25 cellular contexts compared by ENCODE assay signal in the genomic region with DNA sequence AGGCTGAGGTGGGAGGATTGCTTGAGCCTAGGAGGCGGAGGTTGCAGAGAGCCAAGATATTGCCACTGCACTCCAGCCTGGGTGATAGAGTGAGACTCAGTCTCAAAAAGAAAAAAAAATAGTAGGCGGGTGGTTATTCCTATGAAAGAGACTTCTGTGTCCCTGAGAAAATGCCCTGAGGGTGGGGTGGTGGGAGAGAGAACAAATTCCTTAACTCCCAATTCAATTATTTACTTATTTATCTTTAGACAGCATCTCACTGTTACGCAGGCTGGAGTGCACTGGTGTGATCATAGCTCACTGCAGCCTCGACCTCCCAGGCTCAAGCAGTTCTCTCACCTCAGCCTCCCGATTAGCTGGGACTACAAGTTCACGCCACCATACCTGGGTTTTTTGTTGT. TPM values are rescaled to one million over a fixed set of nuclear protein-coding genes. Genes with fewer than 3 reads are reported as not detected.
DNase-seq lines count a peak whose midpoint lies in the region; ATAC-seq, FAIRE-seq and TF ChIP-seq lines count a peak whose summit lies in the region.
"Had no signal": no experiment of that assay in that cellular context is flagged by ENCODE, and none has a peak within 500 bp of the region (broad histone marks: within the 10 kb centered on the region; RNA-seq: fewer than 3 reads in every experiment).

No MANE protein-coding gene starts in this region.

- H3K27ac ChIP-seq in mammary epithelial cell (ENCODE audit: insufficient read depth, low read depth, low read length) = no peak overlapping the region
- H3K27ac ChIP-seq in breast epithelium = no peak overlapping the region
- H3K27ac ChIP-seq in K562 (ENCODE audit: extremely low read depth, low read depth, low read length) = no peak overlapping the region
- H3K27ac ChIP-seq: 22Rv1; BLaER1 treated with 17β-estradiol and CSF1 and Interleukin-3, amounts not matched to agents 10 nM and 100 nM had no signal

- TF ChIP-seq RAD21 in K562 (CRISPR knock-in tag; conservative IDR thresholded peaks at IDR 0.05 in 1 of 2, IDR thresholded peaks at IDR 0.05 in 1 of 2) = no peak

- H3K4me1 ChIP-seq in mammary epithelial cell (ENCODE audit: insufficient read depth, low read length) (no peaks in the 10 kb centered on the region), breast epithelium (no peaks in the 10 kb centered on the region), K562 (replicated peaks in 1 of 2; ENCODE audit: control insufficient read depth in 2 of 2, insufficient read depth in 2 of 2, low read length in 2 of 2) (peaks cover 2 to 10% of the 10 kb centered on the region in 2 experiments; a peak in 4 of 5 replicates)
- H3K4me1 ChIP-seq: BE2C, HAP-1 had no signal

- BruUV-seq in mammary epithelial cell (replicated peaks; lab: Mats Ljungman, UMichigan) = no TSS peak
- BruUV-seq in K562 (replicated peaks; lab: Mats Ljungman, UMichigan) = no TSS peak

- H3K9me3 Mint-ChIP-seq in activated CD4-positive, alpha-beta T cell treated with anti-CD3 and anti-CD28 coated beads for 36 hours (ENCODE audit: low read depth) = no peaks in the 10 kb centered on the region
- H3K9me3 Mint-ChIP-seq: CD4-positive, alpha-beta T cell; CD8-positive, alpha-beta memory T cell had no signal

- no peak for FAIRE-seq in K562 (lab: Jason Lieb, UNC)
- FAIRE-seq: A204.1, GM12892, H54 had no signal

- no peak overlapping the region for H2AFZ ChIP-seq in mammary epithelial cell (ENCODE audit: low read depth, low read length)
- H2AFZ ChIP-seq in K562 (ENCODE audit: low read depth, low read length) = 0 out of 2 replicates have a peak overlapping the region, but pooled peaks have one; percentile 0

- WGBS in mammary epithelial cell (ENCODE audit: low coverage, missing lambda C conversion rate) = 44% methylated on average over 5 of the region's 6 CpGs
- 44% methylated on average over 6 of the region's 6 CpGs for WGBS in K562 (ENCODE audit: insufficient coverage, low coverage, missing lambda C conversion rate)

- intact Hi-C loops in mammary epithelial cell (cut with micrococcal nuclease) (no loop called here), breast epithelium (cut with DNase I; ENCODE audit: low total_unique reads) (no loop called here), K562 (cut with micrococcal nuclease) (no loop called here)
- intact Hi-C loops in activated CD4-positive, alpha-beta T cell treated with anti-CD3 and anti-CD28 coated beads for 36 hours (cut with DNase I, micrococcal nuclease) = no loop called here

- DNase-seq in mammary epithelial cell (peak; percentile 31), breast epithelium (ENCODE audit: low spot score in 2 of 2) (no peak), M059J (ENCODE audit: low read depth) (peak; percentile 16), K562 (ENCODE audit: extremely low read depth in 1 of 4, low spot score in 3 of 4) (no peak), left kidney (ENCODE audit: low read depth, low spot score) (peak; percentile 53), NCI-H2196 treated with DMSO at 0.1 percent for 48 hours (lab: John Stamatoyannopoulos, UW; ENCODE audit: unreplicated experiment) (no peak), NCI-H446 (lab: John Stamatoyannopoulos, UW) (no peak)
- no peak for DNase-seq in activated CD4-positive, alpha-beta T cell treated with anti-CD3 and anti-CD28 coated beads for 36 hours
- DNase-seq: AML-193; BE2C; Calu3; CD4-positive, alpha-beta T cell; CD8-positive, alpha-beta memory T cell; COR-L47; DMS53; DMS79 treated with DMSO at 0.1 percent for 48 hours; GF-D8; GOT3 had no signal

- H3K9ac ChIP-seq in mammary epithelial cell (ENCODE audit: insufficient read depth, low read length) = no peak overlapping the region
- no peak overlapping the region for H3K9ac ChIP-seq in K562 (ENCODE audit: insufficient read depth in 1 of 2, low read depth in 2 of 2, low read length in 2 of 2)
- H3K9ac ChIP-seq: BLaER1 treated with 17β-estradiol and CSF1 and Interleukin-3, amounts not matched to agents 10 nM and 100 nM had no signal

- H3K4me3 ChIP-seq in mammary epithelial cell (replicated peaks in 1 of 3; ENCODE audit: insufficient read depth in 1 of 3, low read depth in 2 of 3, low read length in 3 of 3) (no peak overlapping the region), breast epithelium (no peak overlapping the region), K562 (no peak overlapping the region)
- H3K4me3 ChIP-seq: BLaER1 treated with 17β-estradiol and CSF1 and Interleukin-3, amounts not matched to agents 10 nM and 100 nM; HAP-1 had no signal

- TF ChIP-seq CTCF in mammary epithelial cell (conservative IDR thresholded peaks at IDR 0.05 in 1 of 2, IDR thresholded peaks at IDR 0.05 in 1 of 2; ENCODE audit: extremely low read depth in 1 of 2, insufficient read depth in 1 of 2, low read depth in 1 of 2, low read length in 2 of 2) = no peak
- no peak for TF ChIP-seq CTCF in breast epithelium (IDR thresholded peaks at IDR 0.05)
- no peak for TF ChIP-seq CTCF in K562 (IDR thresholded peaks at IDR 0.05 in 2 of 3, conservative IDR thresholded peaks at IDR 0.05 in 1 of 3; ENCODE audit: insufficient read depth in 2 of 3, low read depth in 1 of 3, low read length in 3 of 3)

- TF ChIP-seq POLR2A in breast epithelium (IDR thresholded peaks at IDR 0.05) = no peak
- no peak for TF ChIP-seq POLR2A in K562 (conservative IDR thresholded peaks at IDR 0.05)

- H3K4me2 ChIP-seq in mammary epithelial cell (ENCODE audit: insufficient read depth, low read depth, low read length) (no peak overlapping the region), K562 (ENCODE audit: insufficient read depth, low read length) (no peak overlapping the region)
- H3K4me2 ChIP-seq: BLaER1 treated with 17β-estradiol and CSF1 and Interleukin-3, amounts not matched to agents 10 nM and 100 nM had no signal

- H3K4me1 Mint-ChIP-seq in activated CD4-positive, alpha-beta T cell treated with anti-CD3 and anti-CD28 coated beads for 36 hours = peaks cover 3% of the 10 kb centered on the region

- no peaks in the 10 kb centered on the region for H3K79me2 ChIP-seq in mammary epithelial cell (ENCODE audit: insufficient read depth, low read length)
- no peaks in the 10 kb centered on the region for H3K79me2 ChIP-seq in K562 (ENCODE audit: control insufficient read depth, insufficient read depth, low read length)

- H3K36me3 ChIP-seq in mammary epithelial cell (ENCODE audit: insufficient read depth, low read length) (no peaks in the 10 kb centered on the region), breast epithelium (no peaks in the 10 kb centered on the region), K562 (ENCODE audit: control insufficient read depth, insufficient read depth, low read length) (no peaks in the 10 kb centered on the region)
- H3K36me3 ChIP-seq: BE2C; BLaER1 treated with 17β-estradiol and CSF1 and Interleukin-3, amounts not matched to agents 10 nM and 100 nM; HAP-1 had no signal

- H3K4me3 Mint-ChIP-seq in activated CD4-positive, alpha-beta T cell treated with anti-CD3 and anti-CD28 coated beads for 36 hours = no peak overlapping the region
- H3K4me3 Mint-ChIP-seq: CD14-positive monocyte; CD4-positive, alpha-beta T cell; CD8-positive, alpha-beta memory T cell had no signal

- no peaks in the 10 kb centered on the region for H4K20me1 ChIP-seq in mammary epithelial cell (ENCODE audit: insufficient read depth, low read length)
- no peaks in the 10 kb centered on the region for H4K20me1 ChIP-seq in K562 (replicated peaks; ENCODE audit: control insufficient read depth, insufficient read depth, low read length)
- H4K20me1 ChIP-seq: BLaER1 treated with 17β-estradiol and CSF1 and Interleukin-3, amounts not matched to agents 10 nM and 100 nM had no signal

- no peak overlapping the region for H3K27ac Mint-ChIP-seq in activated CD4-positive, alpha-beta T cell treated with anti-CD3 and anti-CD28 coated beads for 36 hours
- H3K27ac Mint-ChIP-seq: CD14-positive monocyte; CD4-positive, alpha-beta T cell; CD8-positive, alpha-beta memory T cell had no signal

- H3K9me3 ChIP-seq in mammary epithelial cell (replicated peaks; ENCODE audit: insufficient read depth, low read length) = no peaks in the 10 kb centered on the region
- no peaks in the 10 kb centered on the region for H3K9me3 ChIP-seq in breast epithelium
- H3K9me3 ChIP-seq in K562 (replicated peaks; ENCODE audit: control insufficient read depth, insufficient read depth, low read depth, low read length) = 0 out of 2 replicates have a peak, but pooled peaks cover 1% of the 10 kb centered on the region
- H3K9me3 ChIP-seq: BE2C; BLaER1 treated with 17β-estradiol and CSF1 and Interleukin-3, amounts not matched to agents 10 nM and 100 nM; HAP-1 had no signal

- H3K9me1 ChIP-seq in K562 (ENCODE audit: control insufficient read depth, insufficient read depth, low read length) = no peaks in the 10 kb centered on the region

- in situ Hi-C loops in mammary epithelial cell (cut with MboI; ENCODE audit: low sequenced_read_pairs in 2 of 2) = no loop called here
- in situ Hi-C loops in K562 (cut with MboI) = no loop called here

- POLR2A ChIA-PET in K562 (lab: Yijun Ruan, JAX) = interaction anchor here (0.6 to 2.8 kb wide), 4 partner anchors 10 to 15 kb away, joined by 3 to 16 read pairs (median 4); a partner anchor contains a TSS
- POLR2A ChIA-PET in activated CD4-positive, alpha-beta T cell treated with anti-CD3 and anti-CD28 coated beads for 36 hours (lab: Charles Lee) = no interaction called here

- TF ChIP-seq EP300 in K562 (IDR thresholded peaks at IDR 0.05; ENCODE audit: low read length) = no peak

- CTCF ChIA-PET in mammary epithelial cell (lab: Charles Lee; ENCODE audit: low non-redundant PET) = interaction anchor here (0.5 kb wide), 1 partner anchor 8 kb away, joined by 7 read pairs; no protein-coding TSS in a partner anchor
- CTCF ChIA-PET in K562 (lab: Yijun Ruan, JAX; ENCODE audit: low intra/inter-chr PET ratio) = no interaction called here
- CTCF ChIA-PET in activated CD4-positive, alpha-beta T cell treated with anti-CD3 and anti-CD28 coated beads for 36 hours (lab: Charles Lee) = interaction anchor here (0.8 to 1.3 kb wide), 2 partner anchors 12 to 177 kb away, joined by 3 read pairs; a partner anchor contains a TSS

- no peaks in the 10 kb centered on the region for H3K27me3 Mint-ChIP-seq in activated CD4-positive, alpha-beta T cell treated with anti-CD3 and anti-CD28 coated beads for 36 hours
- H3K27me3 Mint-ChIP-seq: CD4-positive, alpha-beta T cell; CD8-positive, alpha-beta memory T cell had no signal

- no peak for ATAC-seq in K562
- no peak for ATAC-seq in activated CD4-positive, alpha-beta T cell treated with anti-CD3 and anti-CD28 coated beads for 36 hours

- no peaks in the 10 kb centered on the region for H3K36me3 Mint-ChIP-seq in activated CD4-positive, alpha-beta T cell treated with anti-CD3 and anti-CD28 coated beads for 36 hours (ENCODE audit: low read depth)
- H3K36me3 Mint-ChIP-seq: CD14-positive monocyte; CD8-positive, alpha-beta memory T cell had no signal

- dilution Hi-C loops in mammary epithelial cell (cut with HindIII; ENCODE audit: low sequenced_read_pairs) = loop anchor here (5.0 kb wide), 1 partner anchor 37 kb away; no protein-coding TSS in a partner anchor

- no peaks in the 10 kb centered on the region for H3K27me3 ChIP-seq in mammary epithelial cell (ENCODE audit: insufficient read depth, low read length)
- H3K27me3 ChIP-seq in breast epithelium = no peaks in the 10 kb centered on the region
- H3K27me3 ChIP-seq in K562 (ENCODE audit: control insufficient read depth in 2 of 2, insufficient read depth in 2 of 2, low read length in 2 of 2) = no peaks in the 10 kb centered on the region
- H3K27me3 ChIP-seq: BE2C; BLaER1 treated with 17β-estradiol and CSF1 and Interleukin-3, amounts not matched to agents 10 nM and 100 nM had no signal

RNA-seq across cellular contexts. Expression of a gene that starts 10.4 kb away (rescaled TPM):
- total RNA-seq in mammary epithelial cell (1,000 to 10,000 TPM; 2,299 to 2,969 TPM), breast epithelium (1,000 to 10,000 TPM; 1,628 to 2,598 (median 1,993) TPM), K562 (2014; rRNA removed) (1,752 and 1,953 TPM in 2 replicates), K562 (2014; rRNA removed; fragmentation: Illumina TruSeq; extraction: Trizol) (1,453 and 1,647 TPM in 2 replicates), K562 (2015; rRNA removed; fragmentation: Illumina TruSeq; extraction: Trizol) (1,387 and 1,494 TPM in 2 replicates), K562 (2021) (2,825 and 3,003 TPM in 2 replicates)
- polyA plus RNA-seq in mammary epithelial cell (1,137 TPM), K562 (2011; rRNA removed) (1,026 and 1,305 TPM in 2 replicates), K562 (2014; fragmentation: Illumina TruSeq; extraction: Trizol) (1,501 and 2,376 TPM in 2 replicates), K562 (2014; fragmentation: Nextera tagmentation; extraction: Ambion mirVana) (100 to 1,000 TPM; 372 to 422 TPM), K562 (2014; rRNA removed) (1,067 and 1,158 TPM in 2 replicates)
- 1,027 TPM for polyA minus RNA-seq in mammary epithelial cell
- total RNA-seq in M059J (2014; rRNA removed; shearing (Covaris generic)) = 667 and 964 TPM in 2 replicates
- total RNA-seq in K562 (2011; cell fraction: chromatin; rRNA removed; ENCODE audit: low replicate concordance) = 411 and 869 TPM in 2 replicates
- total RNA-seq in K562 (2011; cell fraction: nucleolus; rRNA removed) = 851 and 883 TPM in 2 replicates
- total RNA-seq in K562 (2011; cell fraction: nucleoplasm; rRNA removed) = 585 and 614 TPM in 2 replicates
- polyA plus RNA-seq in K562 (2011; cell fraction: cytosol; rRNA removed) = 1,502 and 1,797 TPM in 2 replicates
- 696 and 770 TPM in 2 replicates for polyA plus RNA-seq in K562 (2011; cell fraction: nucleus; rRNA removed)
- 3,305 and 4,013 TPM in 2 replicates for polyA plus RNA-seq in K562 (2012)
- 1,191 and 1,209 TPM in 2 replicates for polyA minus RNA-seq in K562 (2011; rRNA and poly(A)+ RNA removed)
- polyA minus RNA-seq in K562 (2011; cell fraction: cytosol; rRNA and poly(A)+ RNA removed) = 1,563 and 2,307 TPM in 2 replicates
- 434 and 599 TPM in 2 replicates for polyA minus RNA-seq in K562 (2011; cell fraction: nucleus; rRNA and poly(A)+ RNA removed)
- total RNA-seq in activated CD4-positive, alpha-beta T cell treated with anti-CD3 and anti-CD28 coated beads for 36 hours = 1,000 to 10,000 TPM; 3,116 to 3,255 TPM

RNA-seq across cellular contexts. Expression of a gene that starts 11.9 kb away (rescaled TPM):
- 10 to 100 TPM; 20.8 to 29.9 TPM for total RNA-seq in mammary epithelial cell
- polyA plus RNA-seq in mammary epithelial cell = 11.5 TPM
- 13.7 TPM for polyA minus RNA-seq in mammary epithelial cell
- 10 to 100 TPM in 2 of 3 donors, 1 to 10 TPM in 1; 9.4 to 17.0 (median 15.7) TPM for total RNA-seq in breast epithelium
- 16.2 and 19.5 TPM in 2 replicates for total RNA-seq in M059J (2014; rRNA removed; shearing (Covaris generic))
- 19.4 and 56.5 TPM in 2 replicates for total RNA-seq in K562 (2011; cell fraction: chromatin; rRNA removed; ENCODE audit: low replicate concordance)
- total RNA-seq in K562 (2011; cell fraction: nucleolus; rRNA removed) = 36.9 and 39.3 TPM in 2 replicates
- total RNA-seq in K562 (2011; cell fraction: nucleoplasm; rRNA removed) = 20.4 and 20.9 TPM in 2 replicates
- 21.9 and 26.4 TPM in 2 replicates for total RNA-seq in K562 (2014; rRNA removed)
- total RNA-seq in K562 (2014; rRNA removed; fragmentation: Illumina TruSeq; extraction: Trizol) = 5.3 and 7.3 TPM in 2 replicates
- 14.3 and 14.4 TPM in 2 replicates for total RNA-seq in K562 (2015; rRNA removed; fragmentation: Illumina TruSeq; extraction: Trizol)
- 24.9 and 34.9 TPM in 2 replicates for total RNA-seq in K562 (2021)
- polyA plus RNA-seq in K562 (2011; rRNA removed) = 6.7 and 7.1 TPM in 2 replicates
- polyA plus RNA-seq in K562 (2011; cell fraction: cytosol; rRNA removed) = 7.4 and 15.5 TPM in 2 replicates
- polyA plus RNA-seq in K562 (2011; cell fraction: nucleus; rRNA removed) = 11.2 and 22.2 TPM in 2 replicates
- polyA plus RNA-seq in K562 (2012) = 23.1 and 44.7 TPM in 2 replicates
- polyA plus RNA-seq in K562 (2014; fragmentation: Illumina TruSeq; extraction: Trizol) = 14.5 and 23.3 TPM in 2 replicates
- under 1 TPM; 0.27 TPM for polyA plus RNA-seq in K562 (2014; fragmentation: Nextera tagmentation; extraction: Ambion mirVana)
- polyA plus RNA-seq in K562 (2014; rRNA removed) = 14.8 and 19.9 TPM in 2 replicates
- polyA minus RNA-seq in K562 (2011; rRNA and poly(A)+ RNA removed) = 4.6 and 5.3 TPM in 2 replicates
- polyA minus RNA-seq in K562 (2011; cell fraction: cytosol; rRNA and poly(A)+ RNA removed) = 14.9 and 18.8 TPM in 2 replicates
- polyA minus RNA-seq in K562 (2011; cell fraction: nucleus; rRNA and poly(A)+ RNA removed) = 21.3 and 22.4 TPM in 2 replicates
- total RNA-seq in activated CD4-positive, alpha-beta T cell treated with anti-CD3 and anti-CD28 coated beads for 36 hours = 10 to 100 TPM; 23.0 to 37.3 TPM

RNA-seq across cellular contexts. Expression of a gene that starts 24.7 kb away (rescaled TPM):
- 10 to 100 TPM; 69.2 to 99.9 TPM for total RNA-seq in mammary epithelial cell
- polyA plus RNA-seq in mammary epithelial cell = 37.3 TPM
- polyA minus RNA-seq in mammary epithelial cell = 92.3 TPM
- 10 to 100 TPM; 60.3 to 68.6 (median 62.6) TPM for total RNA-seq in breast epithelium
- 76.7 and 148 TPM in 2 replicates for total RNA-seq in M059J (2014; rRNA removed; shearing (Covaris generic))
- 39.7 and 130 TPM in 2 replicates for total RNA-seq in K562 (2011; cell fraction: chromatin; rRNA removed; ENCODE audit: low replicate concordance)
- total RNA-seq in K562 (2011; cell fraction: nucleolus; rRNA removed) = 64.5 and 77.9 TPM in 2 replicates
- 43.5 and 49.6 TPM in 2 replicates for total RNA-seq in K562 (2011; cell fraction: nucleoplasm; rRNA removed)
- 60.1 and 62.7 TPM in 2 replicates for total RNA-seq in K562 (2014; rRNA removed)
- total RNA-seq in K562 (2014; rRNA removed; fragmentation: Illumina TruSeq; extraction: Trizol) = 4.4 and 9.2 TPM in 2 replicates
- total RNA-seq in K562 (2015; rRNA removed; fragmentation: Illumina TruSeq; extraction: Trizol) = 25.0 and 26.2 TPM in 2 replicates
- 39.2 and 54.1 TPM in 2 replicates for total RNA-seq in K562 (2021)
- 24.0 and 29.4 TPM in 2 replicates for polyA plus RNA-seq in K562 (2011; rRNA removed)
- polyA plus RNA-seq in K562 (2011; cell fraction: cytosol; rRNA removed) = 31.0 and 40.6 TPM in 2 replicates
- polyA plus RNA-seq in K562 (2011; cell fraction: nucleus; rRNA removed) = 67.8 and 75.4 TPM in 2 replicates
- polyA plus RNA-seq in K562 (2012) = 39.9 and 60.2 TPM in 2 replicates
- 29.4 and 45.3 TPM in 2 replicates for polyA plus RNA-seq in K562 (2014; fragmentation: Illumina TruSeq; extraction: Trizol)
- under 1 TPM; 0.14 to 0.21 TPM for polyA plus RNA-seq in K562 (2014; fragmentation: Nextera tagmentation; extraction: Ambion mirVana)
- polyA plus RNA-seq in K562 (2014; rRNA removed) = 59.6 and 63.4 TPM in 2 replicates
- polyA minus RNA-seq in K562 (2011; rRNA and poly(A)+ RNA removed) = 10.9 and 17.4 TPM in 2 replicates
- 21.4 and 25.5 TPM in 2 replicates for polyA minus RNA-seq in K562 (2011; cell fraction: cytosol; rRNA and poly(A)+ RNA removed)
- 18.0 and 24.4 TPM in 2 replicates for polyA minus RNA-seq in K562 (2011; cell fraction: nucleus; rRNA and poly(A)+ RNA removed)
- 10 to 100 TPM; 26.7 to 27.6 TPM for total RNA-seq in activated CD4-positive, alpha-beta T cell treated with anti-CD3 and anti-CD28 coated beads for 36 hours

Comparison
In these comparisons a context has a peak if more than half of its experiments do, and no peak if none do; other contexts are left out.
1. DNase-seq: peak in mammary epithelial cell (single experiment), M059J (single experiment) and left kidney (single experiment); none in breast epithelium (0 of 2), K562 (0 of 4), NCI-H2196 treated with DMSO at 0.1 percent for 48 hours (single experiment), activated CD4-positive, alpha-beta T cell treated with anti-CD3 and anti-CD28 coated beads for 36 hours (single experiment) and NCI-H446 (0 of 2).